30 cellular contexts compared by ENCODE assay signal in the genomic region with DNA sequence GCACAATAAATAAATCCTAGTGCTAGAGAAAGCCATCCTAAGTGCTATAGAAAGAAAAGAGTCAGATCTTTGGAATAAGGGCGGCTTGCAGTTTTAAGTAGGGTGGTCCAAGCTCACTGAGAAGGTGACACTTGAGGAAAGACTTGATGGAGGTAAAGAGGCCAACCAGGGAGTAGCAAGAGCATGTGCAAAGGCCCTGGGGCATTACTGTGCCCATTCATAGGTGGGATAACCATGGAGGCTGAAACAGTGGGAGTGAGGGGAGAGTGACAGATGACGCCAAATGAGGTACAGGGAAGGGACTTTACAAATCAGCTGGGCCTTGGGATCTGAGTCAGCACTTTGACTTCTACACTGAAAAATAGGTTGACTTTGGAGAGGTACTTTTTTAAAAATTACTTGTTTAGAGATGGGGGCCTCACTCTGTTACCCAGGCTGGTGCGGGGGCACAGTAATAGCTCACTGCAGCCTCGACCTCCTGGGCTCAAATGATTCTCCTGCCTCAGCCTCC.
"Had no signal": no experiment of that assay in that cellular context is flagged by ENCODE, and none has a peak within 500 bp of the region (broad histone marks: within the 10 kb centered on the region; RNA-seq: fewer than 3 reads in every experiment).

No MANE protein-coding gene starts in this region.

- H3K79me2 ChIP-seq: hepatocyte had no signal

- H3K9me3 ChIP-seq: adrenal gland, ascending aorta, left lung, prostate gland, suprapubic skin, tibial nerve had no signal

- ATAC-seq: activated CD4-positive, CD25-positive, alpha-beta regulatory T cell treated with anti-CD3 and anti-CD28 coated beads, Interleukin-2, amount 50 U/mL, for 24 hours; left lung; naive thymus-derived CD8-positive, alpha-beta T cell; right cardiac atrium; stimulated activated naive CD8-positive, alpha-beta T cell treated with anti-CD3 and anti-CD28 coated beads, Interleukin-15, amount 100 ng/mL, for 72 hours; T-helper 17 cell had no signal

- FAIRE-seq: endometrium, urothelium cell line had no signal

- H3K27ac Mint-ChIP-seq: activated CD4-positive, alpha-beta T cell treated with anti-CD3 and anti-CD28 coated beads, Interleukin-2, amount 10 ng/mL, durations not matched to agents 24 days and 14 days; activated naive CD4-positive, alpha-beta T cell treated with anti-CD3 and anti-CD28 coated beads for 36 hours; dendritic cell treated with granulocyte-macrophage colony-stimulating factor and Interleukin-4, amounts not matched to agents 40 ng/mL and 50 ng/mL, for 4 days; mesothelial cell of epicardium; neural progenitor cell; T-helper 17 cell had no signal

- H3K4me1 ChIP-seq: neural progenitor cell, prostate gland, suprapubic skin, tibial nerve had no signal

- H3K4me3 Mint-ChIP-seq: activated CD4-positive, alpha-beta T cell treated with anti-CD3 and anti-CD28 coated beads, Interleukin-2, amount 10 ng/mL, durations not matched to agents 24 days and 14 days; activated naive CD4-positive, alpha-beta T cell treated with anti-CD3 and anti-CD28 coated beads for 36 hours; dendritic cell treated with granulocyte-macrophage colony-stimulating factor and Interleukin-4, amounts not matched to agents 40 ng/mL and 50 ng/mL, for 4 days; mesothelial cell of epicardium; naive thymus-derived CD8-positive, alpha-beta T cell; neural progenitor cell; stimulated activated naive CD8-positive, alpha-beta T cell treated with anti-CD3 and anti-CD28 coated beads, Interleukin-15, amount 100 ng/mL, for 72 hours; T-helper 17 cell had no signal

- H3K4me2 ChIP-seq: hepatocyte, neural progenitor cell had no signal

- H3K9me3 Mint-ChIP-seq: activated CD4-positive, alpha-beta T cell treated with anti-CD3 and anti-CD28 coated beads, Interleukin-2, amount 10 ng/mL, durations not matched to agents 24 days and 14 days; activated naive CD4-positive, alpha-beta T cell treated with anti-CD3 and anti-CD28 coated beads for 36 hours; dendritic cell treated with granulocyte-macrophage colony-stimulating factor and Interleukin-4, amounts not matched to agents 40 ng/mL and 50 ng/mL, for 4 days; mesothelial cell of epicardium; naive thymus-derived CD8-positive, alpha-beta T cell; neural progenitor cell; stimulated activated naive CD8-positive, alpha-beta T cell treated with anti-CD3 and anti-CD28 coated beads, Interleukin-15, amount 100 ng/mL, for 72 hours had no signal

- H3K27me3 ChIP-seq: adrenal gland, ascending aorta, brain microvascular endothelial cell, hepatocyte, left lung, neural progenitor cell, suprapubic skin, tibial nerve had no signal

- H3K27ac ChIP-seq: adrenal gland, brain microvascular endothelial cell, hepatocyte, left lung, neural progenitor cell, prostate gland, skin epidermis, suprapubic skin, tibial nerve had no signal

- H3K4me3 ChIP-seq: adrenal gland, ascending aorta, hepatocyte, left lung, neural progenitor cell, prostate gland, skin epidermis, suprapubic skin, tibial nerve had no signal

- H3K9ac ChIP-seq: neural progenitor cell had no signal

- H3K36me3 ChIP-seq: neural progenitor cell, prostate gland had no signal

- H3K27me3 Mint-ChIP-seq: activated CD4-positive, alpha-beta T cell treated with anti-CD3 and anti-CD28 coated beads, Interleukin-2, amount 10 ng/mL, durations not matched to agents 24 days and 14 days; dendritic cell treated with granulocyte-macrophage colony-stimulating factor and Interleukin-4, amounts not matched to agents 40 ng/mL and 50 ng/mL, for 4 days; naive thymus-derived CD8-positive, alpha-beta T cell; stimulated activated naive CD8-positive, alpha-beta T cell treated with anti-CD3 and anti-CD28 coated beads, Interleukin-15, amount 100 ng/mL, for 72 hours; T-helper 17 cell had no signal

- H2AFZ ChIP-seq: hepatocyte, neural progenitor cell had no signal

- DNase-seq: activated CD4-positive, alpha-beta T cell treated with anti-CD3 and anti-CD28 coated beads, Interleukin-2, amount 10 ng/mL, durations not matched to agents 24 days and 14 days; activated effector memory CD4-positive, alpha-beta T cell treated with Interleukin-2 at 50 U/mL for 16 hours; activated naive CD4-positive, alpha-beta T cell treated with anti-CD3 and anti-CD28 coated beads for 36 hours; activated T-cell treated with anti-CD3 and anti-CD28 coated beads, Interleukin-2, amount 50 U/mL, for 48 hours; adrenal gland; brain microvascular endothelial cell; caudate nucleus; effector CD4-positive, alpha-beta T cell; foreskin fibroblast; glutamatergic neuron; kidney glomerular epithelial cell; left lung; naive thymus-derived CD8-positive, alpha-beta T cell; right cardiac atrium; stimulated activated CD4-positive, alpha-beta T cell treated with anti-CD3 and anti-CD28 coated beads, Interleukin-1b, Interleukin-23, amount 100 ng/mL, for 48 hours; stimulated activated naive CD8-positive, alpha-beta T cell treated with anti-CD3 and anti-CD28 coated beads, Interleukin-15, amount 100 ng/mL, for 72 hours; SW 1271; T-helper 17 cell had no signal

- H3K4me1 Mint-ChIP-seq: mesothelial cell of epicardium, neural progenitor cell had no signal
